ENCODE assay signal across 1 cellular context in the genomic region with DNA sequence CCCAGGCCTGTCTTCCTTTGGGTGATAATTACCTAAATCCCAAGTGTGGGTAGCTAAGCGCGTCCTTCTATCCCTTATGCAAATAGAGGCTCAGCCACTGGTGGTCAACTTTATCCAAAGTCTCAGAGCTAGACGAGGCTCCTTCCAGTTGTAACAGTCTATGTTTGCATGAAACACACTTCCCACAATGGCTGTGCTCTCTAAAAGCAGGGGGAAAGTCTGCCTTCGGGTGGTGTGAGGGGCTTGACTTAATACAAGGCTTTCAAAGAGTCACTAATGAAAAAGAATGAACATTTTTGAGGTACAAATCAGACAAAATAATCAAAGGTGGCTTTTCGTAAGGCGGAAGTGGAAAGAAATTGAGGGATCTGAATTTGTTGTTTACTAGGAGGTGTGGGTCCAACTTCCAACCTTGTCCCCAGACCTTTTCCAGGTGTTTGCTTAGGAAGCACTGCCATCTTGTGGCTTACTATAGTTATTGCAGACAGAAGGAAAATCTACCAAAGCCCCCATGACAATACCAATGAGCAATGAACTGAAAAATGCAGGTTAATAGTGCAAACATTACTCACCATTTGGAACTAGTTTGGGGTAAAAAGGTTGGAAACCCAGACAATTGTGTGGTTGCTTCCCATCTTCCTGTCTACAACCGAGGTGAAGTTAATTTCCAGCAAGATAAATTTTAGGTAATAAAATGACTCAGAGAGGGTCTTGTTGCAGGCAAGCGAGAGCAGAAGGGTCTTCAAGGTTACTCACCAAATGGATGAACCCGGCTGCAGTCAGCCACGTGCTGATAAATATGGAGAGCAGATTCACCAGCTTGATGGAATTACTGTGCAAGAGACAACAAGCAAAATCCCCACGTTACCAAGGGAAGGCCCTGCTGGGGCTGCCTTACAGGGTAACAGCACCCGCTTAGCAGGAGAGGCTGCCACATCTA.
TF ChIP-seq lines count a peak whose summit lies in the region.

No MANE protein-coding gene starts in this region.

TF ChIP-seq in HEK293, 187 proteins besides CTCF, POLR2A, EP300 and RAD21 (continued from another document):
- TF ChIP-seq ZNF560 (tag by site-specific recombination; IDR thresholded peaks at IDR 0.05; ENCODE audit: borderline replicate concordance) (no peak), ZNF501 (tag by site-specific recombination; IDR thresholded peaks at IDR 0.05) (no peak), REPIN1 (tag by site-specific recombination; IDR thresholded peaks at IDR 0.05; ENCODE audit: low read depth) (no peak), BCL11B (tag by site-specific recombination; IDR thresholded peaks at IDR 0.05; ENCODE audit: low read depth) (no peak)
